ENCODE assay signal across 22 cellular contexts in genomic region chrX:153955451-153955732, GRCh38. TPM values are rescaled to one million over a fixed set of nuclear protein-coding genes. Genes with fewer than 3 reads are reported as not detected.
DNase-seq lines count a peak whose midpoint lies in the region; ATAC-seq, FAIRE-seq and TF ChIP-seq lines count a peak whose summit lies in the region.
"Had no signal": no experiment of that assay in that cellular context is flagged by ENCODE, and none has a peak within 500 bp of the region (broad histone marks: within the 10 kb centered on the region; RNA-seq: fewer than 3 reads in every experiment).

No MANE protein-coding gene starts in this region.

- DNase-seq in activated CD4-positive, alpha-beta T cell treated with anti-CD3 and anti-CD28 coated beads for 36 hours = no peak
- DNase-seq in activated CD4-positive, alpha-beta T cell treated with anti-CD3 and anti-CD28 coated beads, Interleukin-2, amount 50 U/mL, for 48 hours = no peak
- DNase-seq in Panc1 (ENCODE audit: low read depth, low spot score) = no peak
- DNase-seq in H1 (ENCODE audit: low read depth in 1 of 2, low spot score in 2 of 2) = no peak
- DNase-seq in sigmoid colon = no peak
- DNase-seq in NCI-H1436 treated with DMSO at 0.1 percent for 48 hours (lab: John Stamatoyannopoulos, UW) = no peak
- DNase-seq in type B pancreatic cell (ENCODE audit: extremely low spot score, unreplicated experiment) = no peak
- DNase-seq in activated naive CD8-positive, alpha-beta T cell treated with anti-CD3 and anti-CD28 coated beads for 36 hours = no peak
- DNase-seq: 8988T; Caco-2; CD4-positive, CD25-positive, alpha-beta regulatory T cell; HCEC 1CT; NCI-H1092 treated with DMSO at 0.1 percent for 48 hours; NCI-H1694; NCI-H2081 treated with DMSO at 0.1 percent for 48 hours; NCI-H446 treated with DMSO at 0.1 percent for 48 hours; NCI-H748 treated with DMSO at 0.1 percent for 48 hours; OCI-M1; RPMI8226; SHP77 treated with DMSO at 0.1 percent for 48 hours had no signal

- H3K4me1 ChIP-seq in Panc1 (ENCODE audit: control insufficient read depth, insufficient read depth, low read length) = no peaks in the 10 kb centered on the region
- no peaks in the 10 kb centered on the region for H3K4me1 ChIP-seq in H1 (replicated peaks in 1 of 4; ENCODE audit: control insufficient read depth in 3 of 4, insufficient read depth in 4 of 4, low read length in 3 of 4)
- peaks cover 0 to 52% (median 30%) of the 10 kb centered on the region in 4 donors for H3K4me1 ChIP-seq in sigmoid colon
- H3K4me1 ChIP-seq: Caco-2 had no signal

- TF ChIP-seq CTCF in Panc1 (IDR thresholded peaks at IDR 0.05) (no peak), H1 (IDR thresholded peaks at IDR 0.05; ENCODE audit: control extremely low read depth in 1 of 3, insufficient read depth in 1 of 3, low read depth in 1 of 3, low read length in 3 of 3) (no peak), sigmoid colon (IDR thresholded peaks at IDR 0.05) (no peak), type B pancreatic cell (conservative IDR thresholded peaks at IDR 0.05) (no peak)

- H3K4me2 ChIP-seq in H1 (ENCODE audit: insufficient read depth in 1 of 2, low read depth in 2 of 2, low read length in 2 of 2) = no peak overlapping the region

- H3K27me3 ChIP-seq in Panc1 (ENCODE audit: control insufficient read depth, insufficient read depth, low read length) (no peaks in the 10 kb centered on the region), H1 (replicated peaks in 1 of 4; ENCODE audit: control insufficient read depth in 3 of 4, extremely low read depth in 1 of 4, insufficient read depth in 3 of 4, low read length in 3 of 4) (no peaks in the 10 kb centered on the region), sigmoid colon (no peaks in the 10 kb centered on the region)

- H3K14ac ChIP-seq in H1 (ENCODE audit: insufficient read length) = no peak overlapping the region

- no peak overlapping the region for H2AK5ac ChIP-seq in H1 (ENCODE audit: low read depth, low read length)

- BruUV-seq in Panc1 (replicated peaks; lab: Mats Ljungman, UMichigan) = no TSS peak

- TF ChIP-seq EP300 in H1 (IDR thresholded peaks at IDR 0.05; ENCODE audit: borderline replicate concordance in 1 of 2, low read depth in 2 of 2, low read length in 2 of 2) (no peak), sigmoid colon (IDR thresholded peaks at IDR 0.05) (no peak)

- no peak for ATAC-seq in activated CD4-positive, alpha-beta T cell treated with anti-CD3 and anti-CD28 coated beads for 36 hours
- ATAC-seq in Panc1 = peak; percentile 4

- H3K27me3 Mint-ChIP-seq in activated CD4-positive, alpha-beta T cell treated with anti-CD3 and anti-CD28 coated beads for 36 hours = no peaks in the 10 kb centered on the region
- no peaks in the 10 kb centered on the region for H3K27me3 Mint-ChIP-seq in type B pancreatic cell
- H3K27me3 Mint-ChIP-seq in activated naive CD8-positive, alpha-beta T cell treated with anti-CD3 and anti-CD28 coated beads for 36 hours = no peaks in the 10 kb centered on the region
- H3K27me3 Mint-ChIP-seq: B cell; CD4-positive, CD25-positive, alpha-beta regulatory T cell had no signal

- peaks cover 36% of the 10 kb centered on the region for H3K36me3 Mint-ChIP-seq in activated CD4-positive, alpha-beta T cell treated with anti-CD3 and anti-CD28 coated beads for 36 hours (ENCODE audit: low read depth)
- peaks cover 5% of the 10 kb centered on the region for H3K36me3 Mint-ChIP-seq in type B pancreatic cell
- peaks cover 11% of the 10 kb centered on the region for H3K36me3 Mint-ChIP-seq in activated naive CD8-positive, alpha-beta T cell treated with anti-CD3 and anti-CD28 coated beads for 36 hours

- no peak overlapping the region for H3K9ac ChIP-seq in H1 (replicated peaks in 1 of 4; ENCODE audit: extremely low read depth in 1 of 4, low read depth in 3 of 4, low read length in 3 of 4)

- CTCF ChIA-PET in activated CD4-positive, alpha-beta T cell treated with anti-CD3 and anti-CD28 coated beads for 36 hours (lab: Charles Lee) = no interaction called here
- CTCF ChIA-PET in Panc1 (lab: Charles Lee) (no interaction called here), H1 (lab: Charles Lee; ENCODE audit: partially characterized antibody) (no interaction called here)

- H3K9me3 Mint-ChIP-seq in activated CD4-positive, alpha-beta T cell treated with anti-CD3 and anti-CD28 coated beads for 36 hours (ENCODE audit: low read depth) = no peaks in the 10 kb centered on the region
- H3K9me3 Mint-ChIP-seq in type B pancreatic cell = no peaks in the 10 kb centered on the region
- no peaks in the 10 kb centered on the region for H3K9me3 Mint-ChIP-seq in activated naive CD8-positive, alpha-beta T cell treated with anti-CD3 and anti-CD28 coated beads for 36 hours

- H3K23ac ChIP-seq in H1 (ENCODE audit: insufficient read length) = no peak overlapping the region

- no peak overlapping the region for H2BK12ac ChIP-seq in H1 (ENCODE audit: low read depth, low read length)

- no peak overlapping the region for H4K91ac ChIP-seq in H1 (replicated peaks; ENCODE audit: insufficient read length, low read length)

- H2BK15ac ChIP-seq in H1 (ENCODE audit: low read length) = no peak overlapping the region

- peaks cover 2 to 6% of the 10 kb centered on the region in 2 experiments for H4K20me1 ChIP-seq in H1 (replicated peaks in 1 of 2; ENCODE audit: control insufficient read depth in 1 of 2, insufficient read depth in 2 of 2, low read length in 2 of 2)

- H2BK20ac ChIP-seq in H1 (ENCODE audit: low read length) = no peak overlapping the region

- no peak overlapping the region for H2BK120ac ChIP-seq in H1 (replicated peaks; ENCODE audit: low read depth, low read length)

- no peak overlapping the region for H4K5ac ChIP-seq in H1 (ENCODE audit: insufficient read length, low read depth, low read length)

- no peaks in the 10 kb centered on the region for H3K23me2 ChIP-seq in H1 (ENCODE audit: low read depth, low read length)

- H2BK5ac ChIP-seq in H1 (ENCODE audit: low read depth, low read length) = no peak overlapping the region; the same call in 1 of the 2 replicates

- H3K36me3 ChIP-seq in Panc1 (ENCODE audit: control insufficient read depth, insufficient read depth, low read length) (peaks cover 2% of the 10 kb centered on the region), H1 (ENCODE audit: control insufficient read depth in 2 of 4, insufficient read depth in 4 of 4, low read length in 3 of 4) (peaks cover 30 to 94% (median 62%) of the 10 kb centered on the region in 4 experiments; a peak in 7 of 8 replicates), sigmoid colon (peaks cover 12 to 60% (median 34%) of the 10 kb centered on the region in 4 donors)

- no peaks in the 10 kb centered on the region for H3K79me1 ChIP-seq in H1 (ENCODE audit: low read depth, low read length)

- H3K27ac ChIP-seq in Panc1 (ENCODE audit: low read length) (no peak overlapping the region), H1 (ENCODE audit: low read depth, low read length) (no peak overlapping the region), sigmoid colon (peak overlapping the region in 3 of 4 donors; percentile 84 to 87 (median 87))

- no peaks in the 10 kb centered on the region for H3K79me2 ChIP-seq in H1 (ENCODE audit: control insufficient read depth in 1 of 2, insufficient read depth in 2 of 2, low read length in 2 of 2)

- TF ChIP-seq RAD21 in H1 (IDR thresholded peaks at IDR 0.05 in 1 of 2, conservative IDR thresholded peaks at IDR 0.05 in 1 of 2; ENCODE audit: low read depth in 2 of 2, low read length in 2 of 2) = no peak

- H3K27ac Mint-ChIP-seq in activated CD4-positive, alpha-beta T cell treated with anti-CD3 and anti-CD28 coated beads for 36 hours = peak overlapping the region; percentile 47
- H3K27ac Mint-ChIP-seq in type B pancreatic cell = no peak overlapping the region
- H3K27ac Mint-ChIP-seq in activated naive CD8-positive, alpha-beta T cell treated with anti-CD3 and anti-CD28 coated beads for 36 hours = no peak overlapping the region

- H3K9me3 ChIP-seq in Panc1 (ENCODE audit: control insufficient read depth, insufficient read depth, low read depth, low read length) (no peaks in the 10 kb centered on the region), H1 (ENCODE audit: insufficient read depth in 2 of 2, low read depth in 1 of 2, low read length in 1 of 2) (no peaks in the 10 kb centered on the region), sigmoid colon (no peaks in the 10 kb centered on the region)
- H3K9me3 ChIP-seq: Caco-2 had no signal

- no peak overlapping the region for H3K4ac ChIP-seq in H1 (replicated peaks; ENCODE audit: insufficient read length, low read depth, low read length)

- WGBS in H1 (ENCODE audit: extremely low coverage in 1 of 2, insufficient coverage in 1 of 2, insufficient read length in 1 of 2, insufficient replicate concordance in 2 of 2, low coverage in 1 of 2, low lambda C conversion rate in 2 of 2, missing lambda C conversion rate in 1 of 2), 2 experiments = 86% methylated on average over 5 of the region's 5 CpGs; no CpG with 5 or more reads in 1 of the 2 experiments
- 68 to 74% methylated on average over 5 of the region's 5 CpGs for WGBS in sigmoid colon, 2 donors

- no peak overlapping the region for H3K4me3 ChIP-seq in Panc1 (ENCODE audit: low read depth in 2 of 2, low read length in 2 of 2)
- H3K4me3 ChIP-seq in H1 (ENCODE audit: extremely low read depth in 1 of 4, insufficient read depth in 2 of 4, low read depth in 3 of 4, low read length in 4 of 4) = no peak overlapping the region
- no peak overlapping the region for H3K4me3 ChIP-seq in sigmoid colon

- peaks cover 5% of the 10 kb centered on the region for H3K4me1 Mint-ChIP-seq in activated CD4-positive, alpha-beta T cell treated with anti-CD3 and anti-CD28 coated beads for 36 hours
- no peaks in the 10 kb centered on the region for H3K4me1 Mint-ChIP-seq in type B pancreatic cell (ENCODE audit: unreplicated experiment)
- peaks cover 12% of the 10 kb centered on the region for H3K4me1 Mint-ChIP-seq in activated naive CD8-positive, alpha-beta T cell treated with anti-CD3 and anti-CD28 coated beads for 36 hours

- FAIRE-seq in H1 (lab: Jason Lieb, UNC) = no peak
- FAIRE-seq: G401.6 had no signal

- intact Hi-C loops in activated CD4-positive, alpha-beta T cell treated with anti-CD3 and anti-CD28 coated beads for 36 hours (cut with DNase I, micrococcal nuclease) = no loop called here
- intact Hi-C loops in Panc1 (cut with micrococcal nuclease; ENCODE audit: unreplicated experiment) (no loop called here), sigmoid colon (cut with DNase I) (no loop called here)

- no peak overlapping the region for H3K56ac ChIP-seq in H1 (replicated peaks; ENCODE audit: insufficient read length, low read depth, low read length)

- H2AFZ ChIP-seq in H1 (ENCODE audit: low read length) = no peak overlapping the region

- TF ChIP-seq POLR2A in H1 (IDR thresholded peaks at IDR 0.05; ENCODE audit: control extremely low read depth in 1 of 2, low read depth in 2 of 2, low read length in 2 of 2) = no peak
- TF ChIP-seq POLR2A in sigmoid colon (IDR thresholded peaks at IDR 0.05) = no peak

- H3K18ac ChIP-seq in H1 (ENCODE audit: extremely low read depth, low read length) = no peak overlapping the region

- H4K8ac ChIP-seq in H1 (ENCODE audit: extremely low read depth, insufficient read depth, low read length) = no peak overlapping the region

- POLR2A ChIA-PET in activated CD4-positive, alpha-beta T cell treated with anti-CD3 and anti-CD28 coated beads for 36 hours (lab: Charles Lee) = no interaction called here
- POLR2A ChIA-PET in Panc1 (lab: Charles Lee) (no interaction called here), H1 (lab: Charles Lee; ENCODE audit: partially characterized antibody) (interaction anchor here (5.0 kb wide), 1 partner anchor 12 kb away, joined by 26 read pairs; no protein-coding TSS in a partner anchor)

- no peak overlapping the region for H3K4me3 Mint-ChIP-seq in activated CD4-positive, alpha-beta T cell treated with anti-CD3 and anti-CD28 coated beads for 36 hours
- H3K4me3 Mint-ChIP-seq in type B pancreatic cell = no peak overlapping the region
- H3K4me3 Mint-ChIP-seq in activated naive CD8-positive, alpha-beta T cell treated with anti-CD3 and anti-CD28 coated beads for 36 hours = no peak overlapping the region
- H3K4me3 Mint-ChIP-seq: B cell; CD4-positive, CD25-positive, alpha-beta regulatory T cell had no signal

- in situ Hi-C loops in Panc1 (cut with HindIII; ENCODE audit: low pct_unique_long_range_greater_than_20kb, low sequenced_read_pairs) = no loop called here

RNA-seq across cellular contexts. Expression of gene RENBP, which starts 10.9 kb away (rescaled TPM):
- 1 to 10 TPM; 6.0 to 8.1 TPM for total RNA-seq in activated CD4-positive, alpha-beta T cell treated with anti-CD3 and anti-CD28 coated beads for 36 hours
- 0.62 TPM for total RNA-seq in Panc1 (2021; ENCODE audit: unreplicated experiment)
- 0.62 TPM for polyA plus RNA-seq in Panc1 (2012; ENCODE audit: insufficient read length)
- 11.9 and 12.4 TPM in 2 replicates for total RNA-seq in H1 (2021; fragmentation: NEBNext Ultra II Directional; extraction: Animal tissue kit (Norgen Biotek cat#: 25700))
- polyA plus RNA-seq in H1 (2011; rRNA removed) = 21.8 and 26.5 TPM in 2 replicates
- polyA plus RNA-seq in H1 (2011; cell fraction: cytosol; rRNA removed) = 27.0 TPM
- 34.6 TPM for polyA plus RNA-seq in H1 (2011; cell fraction: nucleus; rRNA removed)
- 10.0 to 21.2 TPM (median 17.8 TPM) in 4 replicates for polyA plus RNA-seq in H1 (2012, experiment 1 of 2)
- 7.8 TPM for polyA plus RNA-seq in H1 (2012, experiment 2 of 2)
- 6.4 TPM for polyA plus RNA-seq in H1 (2013, experiment 1 of 2)
- 4.9 TPM for polyA plus RNA-seq in H1 (2013, experiment 2 of 2)
- polyA minus RNA-seq in H1 (2011; rRNA and poly(A)+ RNA removed) = 5.5 and 9.2 TPM in 2 replicates
- 4.0 TPM for polyA minus RNA-seq in H1 (2011; cell fraction: cytosol; rRNA and poly(A)+ RNA removed)
- 6.6 TPM for polyA minus RNA-seq in H1 (2011; cell fraction: nucleus; rRNA and poly(A)+ RNA removed)
- total RNA-seq in sigmoid colon = 10 to 100 TPM in 3 of 4 donors, 1 to 10 TPM in 1; 9.8 to 16.8 (median 13.1) TPM
- 10 to 100 TPM; 10.2 to 15.1 (median 15.0) TPM for polyA plus RNA-seq in sigmoid colon
- total RNA-seq in type B pancreatic cell (ENCODE audit: low replicate concordance) = 4.9 and 6.7 TPM in 2 replicates
- 10 to 100 TPM; 15.2 to 15.7 TPM for total RNA-seq in activated naive CD8-positive, alpha-beta T cell treated with anti-CD3 and anti-CD28 coated beads for 36 hours

RNA-seq across cellular contexts. Expression of gene HCFC1, which starts 16.2 kb away (rescaled TPM):
- 100 to 1,000 TPM in 1 of 2 experiments, 10 to 100 TPM in 1; 99.5 to 147 TPM for total RNA-seq in activated CD4-positive, alpha-beta T cell treated with anti-CD3 and anti-CD28 coated beads for 36 hours
- 113 TPM for total RNA-seq in Panc1 (2021; ENCODE audit: unreplicated experiment)
- 77.9 TPM for polyA plus RNA-seq in Panc1 (2012; ENCODE audit: insufficient read length)
- total RNA-seq in H1 (2021; fragmentation: NEBNext Ultra II Directional; extraction: Animal tissue kit (Norgen Biotek cat#: 25700)) = 117 and 120 TPM in 2 replicates
- polyA plus RNA-seq in H1 (2011; rRNA removed) = 24.9 and 44.8 TPM in 2 replicates
- 19.1 TPM for polyA plus RNA-seq in H1 (2011; cell fraction: cytosol; rRNA removed)
- polyA plus RNA-seq in H1 (2011; cell fraction: nucleus; rRNA removed) = 58.3 TPM
- polyA plus RNA-seq in H1 (2012, experiment 1 of 2) = 68.3 to 93.0 TPM (median 82.4 TPM) in 4 replicates
- 84.1 TPM for polyA plus RNA-seq in H1 (2012, experiment 2 of 2)
- 56.8 TPM for polyA plus RNA-seq in H1 (2013, experiment 1 of 2)
- polyA plus RNA-seq in H1 (2013, experiment 2 of 2) = 47.2 TPM
- 20.7 TPM in 2 replicates for polyA minus RNA-seq in H1 (2011; rRNA and poly(A)+ RNA removed)
- polyA minus RNA-seq in H1 (2011; cell fraction: cytosol; rRNA and poly(A)+ RNA removed) = 67.4 TPM
- 37.2 TPM for polyA minus RNA-seq in H1 (2011; cell fraction: nucleus; rRNA and poly(A)+ RNA removed)
- total RNA-seq in sigmoid colon = 10 to 100 TPM; 23.5 to 57.3 (median 30.2) TPM
- 10 to 100 TPM in 1 of 3 donors, 1 to 10 TPM in 2; 7.4 to 34.4 (median 8.4) TPM for polyA plus RNA-seq in sigmoid colon
- total RNA-seq in type B pancreatic cell (ENCODE audit: low replicate concordance) = 81.2 and 98.0 TPM in 2 replicates
- total RNA-seq in activated naive CD8-positive, alpha-beta T cell treated with anti-CD3 and anti-CD28 coated beads for 36 hours = 100 to 1,000 TPM; 140 to 142 TPM

RNA-seq across cellular contexts. Expression of gene TMEM187, which starts 17.2 kb away (rescaled TPM):
- total RNA-seq in activated CD4-positive, alpha-beta T cell treated with anti-CD3 and anti-CD28 coated beads for 36 hours = 1 to 10 TPM; 4.4 to 5.4 TPM
- total RNA-seq in Panc1 (2021; ENCODE audit: unreplicated experiment) (15.7 TPM), sigmoid colon (1 to 10 TPM; 3.5 to 8.6 (median 4.4) TPM), type B pancreatic cell (ENCODE audit: low replicate concordance) (14.4 and 15.2 TPM in 2 replicates)
- polyA plus RNA-seq in Panc1 (2012; ENCODE audit: insufficient read length) = 19.7 TPM
- total RNA-seq in H1 (2021; fragmentation: NEBNext Ultra II Directional; extraction: Animal tissue kit (Norgen Biotek cat#: 25700)) = 2.7 and 5.0 TPM in 2 replicates
- polyA plus RNA-seq in H1 (2011; rRNA removed) (14.5 and 16.2 TPM in 2 replicates), sigmoid colon (1 to 10 TPM; 3.6 to 9.3 (median 3.7) TPM)
- polyA plus RNA-seq in H1 (2011; cell fraction: cytosol; rRNA removed) = 9.8 TPM
- 11.4 TPM for polyA plus RNA-seq in H1 (2011; cell fraction: nucleus; rRNA removed)
- 3.3 to 5.5 TPM (median 4.3 TPM) in 4 replicates for polyA plus RNA-seq in H1 (2012, experiment 1 of 2)
- polyA plus RNA-seq in H1 (2012, experiment 2 of 2) = 4.9 TPM
- 5.0 TPM for polyA plus RNA-seq in H1 (2013, experiment 1 of 2)
- polyA plus RNA-seq in H1 (2013, experiment 2 of 2) = 5.3 TPM
- 5.1 and 5.4 TPM in 2 replicates for polyA minus RNA-seq in H1 (2011; rRNA and poly(A)+ RNA removed)
- polyA minus RNA-seq in H1 (2011; cell fraction: cytosol; rRNA and poly(A)+ RNA removed) = 2.9 TPM
- polyA minus RNA-seq in H1 (2011; cell fraction: nucleus; rRNA and poly(A)+ RNA removed) = 3.2 TPM
- 1 to 10 TPM; 3.4 to 6.2 TPM for total RNA-seq in activated naive CD8-positive, alpha-beta T cell treated with anti-CD3 and anti-CD28 coated beads for 36 hours

RNA-seq across cellular contexts. Expression of gene NAA10, which starts 20.6 kb away (rescaled TPM):
- 100 to 1,000 TPM; 108 to 115 TPM for total RNA-seq in activated CD4-positive, alpha-beta T cell treated with anti-CD3 and anti-CD28 coated beads for 36 hours
- total RNA-seq in Panc1 (2021; ENCODE audit: unreplicated experiment) (246 TPM), sigmoid colon (100 to 1,000 TPM in 1 of 4 donors, 10 to 100 TPM in 3; 57.4 to 113 (median 79.2) TPM), type B pancreatic cell (ENCODE audit: low replicate concordance) (73.8 and 82.7 TPM in 2 replicates)
- 347 TPM for polyA plus RNA-seq in Panc1 (2012; ENCODE audit: insufficient read length)
- total RNA-seq in H1 (2021; fragmentation: NEBNext Ultra II Directional; extraction: Animal tissue kit (Norgen Biotek cat#: 25700)) = 98.1 and 98.8 TPM in 2 replicates
- polyA plus RNA-seq in H1 (2011; rRNA removed) (80.4 and 119 TPM in 2 replicates), sigmoid colon (100 to 1,000 TPM in 1 of 3 donors, 10 to 100 TPM in 2; 78.6 to 128 (median 84.7) TPM)
- 119 TPM for polyA plus RNA-seq in H1 (2011; cell fraction: cytosol; rRNA removed)
- 118 TPM for polyA plus RNA-seq in H1 (2011; cell fraction: nucleus; rRNA removed)
- 97.2 to 140 TPM (median 123 TPM) in 4 replicates for polyA plus RNA-seq in H1 (2012, experiment 1 of 2)
- 131 TPM for polyA plus RNA-seq in H1 (2012, experiment 2 of 2)
- 119 TPM for polyA plus RNA-seq in H1 (2013, experiment 1 of 2)
- 110 TPM for polyA plus RNA-seq in H1 (2013, experiment 2 of 2)
- polyA minus RNA-seq in H1 (2011; rRNA and poly(A)+ RNA removed) = 52.7 and 54.6 TPM in 2 replicates
- polyA minus RNA-seq in H1 (2011; cell fraction: cytosol; rRNA and poly(A)+ RNA removed) = 42.9 TPM
- polyA minus RNA-seq in H1 (2011; cell fraction: nucleus; rRNA and poly(A)+ RNA removed) = 50.2 TPM
- total RNA-seq in activated naive CD8-positive, alpha-beta T cell treated with anti-CD3 and anti-CD28 coated beads for 36 hours = 100 to 1,000 TPM; 150 to 153 TPM

RNA-seq across cellular contexts. Expression of gene ARHGAP4, which starts 29.3 kb away (rescaled TPM):
- 100 to 1,000 TPM; 130 to 135 TPM for total RNA-seq in activated CD4-positive, alpha-beta T cell treated with anti-CD3 and anti-CD28 coated beads for 36 hours
- total RNA-seq in Panc1 (2021; ENCODE audit: unreplicated experiment) (225 TPM), sigmoid colon (10 to 100 TPM; 12.4 to 27.4 (median 16.3) TPM), type B pancreatic cell (ENCODE audit: low replicate concordance) (7.7 and 8.8 TPM in 2 replicates)
- polyA plus RNA-seq in Panc1 (2012; ENCODE audit: insufficient read length) = 297 TPM
- total RNA-seq in H1 (2021; fragmentation: NEBNext Ultra II Directional; extraction: Animal tissue kit (Norgen Biotek cat#: 25700)) = 25.9 and 26.0 TPM in 2 replicates
- polyA plus RNA-seq in H1 (2011; rRNA removed) (23.9 and 42.4 TPM in 2 replicates), sigmoid colon (100 to 1,000 TPM in 1 of 3 donors, 10 to 100 TPM in 1, 1 to 10 TPM in 1; 8.4 to 122 (median 17.3) TPM)
- 27.6 TPM for polyA plus RNA-seq in H1 (2011; cell fraction: cytosol; rRNA removed)
- polyA plus RNA-seq in H1 (2011; cell fraction: nucleus; rRNA removed) = 149 TPM
- 10.6 to 29.1 TPM (median 24.4 TPM) in 4 replicates for polyA plus RNA-seq in H1 (2012, experiment 1 of 2)
- polyA plus RNA-seq in H1 (2012, experiment 2 of 2) = 21.7 TPM
- 27.8 TPM for polyA plus RNA-seq in H1 (2013, experiment 1 of 2)
- 26.3 TPM for polyA plus RNA-seq in H1 (2013, experiment 2 of 2)
- 9.9 and 11.1 TPM in 2 replicates for polyA minus RNA-seq in H1 (2011; rRNA and poly(A)+ RNA removed)
- 32.3 TPM for polyA minus RNA-seq in H1 (2011; cell fraction: cytosol; rRNA and poly(A)+ RNA removed)
- polyA minus RNA-seq in H1 (2011; cell fraction: nucleus; rRNA and poly(A)+ RNA removed) = 31.3 TPM
- total RNA-seq in activated naive CD8-positive, alpha-beta T cell treated with anti-CD3 and anti-CD28 coated beads for 36 hours = 100 to 1,000 TPM; 112 to 123 TPM

Comparison
In these comparisons a context has a peak if more than half of its experiments do, and no peak if none do; other contexts are left out.
1. H3K27ac ChIP-seq: peak in sigmoid colon (3 of 4); none in Panc1 (single experiment) and H1 (single experiment).